In the genomic region with DNA sequence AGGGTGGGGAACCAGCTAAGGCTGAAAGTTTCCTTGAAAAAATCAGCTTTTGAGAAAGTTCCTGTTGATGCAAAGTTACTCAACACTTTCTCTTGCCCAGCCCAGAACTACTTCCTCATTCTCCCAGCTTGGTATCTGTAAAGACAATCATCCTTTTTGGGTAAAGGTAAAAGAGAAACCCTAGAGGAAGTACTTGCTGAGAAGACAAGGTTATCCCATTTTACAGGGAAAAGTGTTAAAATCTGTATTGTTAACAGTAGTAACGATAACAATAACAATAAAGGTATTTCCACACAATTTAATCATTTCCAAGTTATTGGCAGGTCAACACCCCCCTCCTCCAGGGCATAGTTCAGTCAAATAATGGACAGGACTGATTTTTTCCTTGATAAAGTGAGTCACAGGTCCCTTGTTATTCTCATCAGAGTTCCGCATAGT, we compare ENCODE assay signal across 1 cellular context.
TF ChIP-seq lines count a peak whose summit lies in the region.

No MANE protein-coding gene starts in this region.

TF ChIP-seq in GM12878, 131 proteins besides CTCF, POLR2A, EP300 and RAD21 (continued from another document):
- TF ChIP-seq, protein P1, sequence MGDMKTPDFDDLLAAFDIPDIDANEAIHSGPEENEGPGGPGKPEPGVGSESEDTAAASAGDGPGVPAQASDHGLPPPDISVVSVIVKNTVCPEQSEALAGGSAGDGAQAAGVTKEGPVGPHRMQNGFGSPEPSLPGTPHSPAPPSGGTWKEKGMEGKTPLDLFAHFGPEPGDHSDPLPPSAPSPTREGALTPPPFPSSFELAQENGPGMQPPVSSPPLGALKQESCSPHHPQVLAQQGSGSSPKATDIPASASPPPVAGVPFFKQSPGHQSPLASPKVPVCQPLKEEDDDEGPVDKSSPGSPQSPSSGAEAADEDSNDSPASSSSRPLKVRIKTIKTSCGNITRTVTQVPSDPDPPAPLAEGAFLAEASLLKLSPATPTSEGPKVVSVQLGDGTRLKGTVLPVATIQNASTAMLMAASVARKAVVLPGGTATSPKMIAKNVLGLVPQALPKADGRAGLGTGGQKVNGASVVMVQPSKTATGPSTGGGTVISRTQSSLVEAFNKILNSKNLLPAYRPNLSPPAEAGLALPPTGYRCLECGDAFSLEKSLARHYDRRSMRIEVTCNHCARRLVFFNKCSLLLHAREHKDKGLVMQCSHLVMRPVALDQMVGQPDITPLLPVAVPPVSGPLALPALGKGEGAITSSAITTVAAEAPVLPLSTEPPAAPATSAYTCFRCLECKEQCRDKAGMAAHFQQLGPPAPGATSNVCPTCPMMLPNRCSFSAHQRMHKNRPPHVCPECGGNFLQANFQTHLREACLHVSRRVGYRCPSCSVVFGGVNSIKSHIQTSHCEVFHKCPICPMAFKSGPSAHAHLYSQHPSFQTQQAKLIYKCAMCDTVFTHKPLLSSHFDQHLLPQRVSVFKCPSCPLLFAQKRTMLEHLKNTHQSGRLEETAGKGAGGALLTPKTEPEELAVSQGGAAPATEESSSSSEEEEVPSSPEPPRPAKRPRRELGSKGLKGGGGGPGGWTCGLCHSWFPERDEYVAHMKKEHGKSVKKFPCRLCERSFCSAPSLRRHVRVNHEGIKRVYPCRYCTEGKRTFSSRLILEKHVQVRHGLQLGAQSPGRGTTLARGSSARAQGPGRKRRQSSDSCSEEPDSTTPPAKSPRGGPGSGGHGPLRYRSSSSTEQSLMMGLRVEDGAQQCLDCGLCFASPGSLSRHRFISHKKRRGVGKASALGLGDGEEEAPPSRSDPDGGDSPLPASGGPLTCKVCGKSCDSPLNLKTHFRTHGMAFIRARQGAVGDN (IDR thresholded peaks at IDR 0.05), result no peak
- TF ChIP-seq HDAC6 (IDR thresholded peaks at IDR 0.05; ENCODE audit: unreplicated experiment) (no peak), STAT3 (IDR thresholded peaks at IDR 0.05; ENCODE audit: low read depth, low read length) (no peak), NRF1 (conservative IDR thresholded peaks at IDR 0.05; ENCODE audit: low read depth, low read length) (no peak), NFXL1 (IDR thresholded peaks at IDR 0.05; ENCODE audit: borderline replicate concordance) (no peak), SIX5 (IDR thresholded peaks at IDR 0.05; ENCODE audit: low read depth, low read length, severe bottlenecking) (no peak), NBN (IDR thresholded peaks at IDR 0.05) (no peak), EGR1 (IDR thresholded peaks at IDR 0.05; ENCODE audit: borderline replicate concordance in 1 of 2, low read depth in 2 of 2, low read length in 2 of 2) (no peak), MYC (IDR thresholded peaks at IDR 0.05; ENCODE audit: insufficient read depth, insufficient read length, insufficient replicate concordance, low read length, severe bottlenecking) (no peak), PML (IDR thresholded peaks at IDR 0.05; ENCODE audit: low read length) (no peak)
- TF ChIP-seq, protein P2, sequence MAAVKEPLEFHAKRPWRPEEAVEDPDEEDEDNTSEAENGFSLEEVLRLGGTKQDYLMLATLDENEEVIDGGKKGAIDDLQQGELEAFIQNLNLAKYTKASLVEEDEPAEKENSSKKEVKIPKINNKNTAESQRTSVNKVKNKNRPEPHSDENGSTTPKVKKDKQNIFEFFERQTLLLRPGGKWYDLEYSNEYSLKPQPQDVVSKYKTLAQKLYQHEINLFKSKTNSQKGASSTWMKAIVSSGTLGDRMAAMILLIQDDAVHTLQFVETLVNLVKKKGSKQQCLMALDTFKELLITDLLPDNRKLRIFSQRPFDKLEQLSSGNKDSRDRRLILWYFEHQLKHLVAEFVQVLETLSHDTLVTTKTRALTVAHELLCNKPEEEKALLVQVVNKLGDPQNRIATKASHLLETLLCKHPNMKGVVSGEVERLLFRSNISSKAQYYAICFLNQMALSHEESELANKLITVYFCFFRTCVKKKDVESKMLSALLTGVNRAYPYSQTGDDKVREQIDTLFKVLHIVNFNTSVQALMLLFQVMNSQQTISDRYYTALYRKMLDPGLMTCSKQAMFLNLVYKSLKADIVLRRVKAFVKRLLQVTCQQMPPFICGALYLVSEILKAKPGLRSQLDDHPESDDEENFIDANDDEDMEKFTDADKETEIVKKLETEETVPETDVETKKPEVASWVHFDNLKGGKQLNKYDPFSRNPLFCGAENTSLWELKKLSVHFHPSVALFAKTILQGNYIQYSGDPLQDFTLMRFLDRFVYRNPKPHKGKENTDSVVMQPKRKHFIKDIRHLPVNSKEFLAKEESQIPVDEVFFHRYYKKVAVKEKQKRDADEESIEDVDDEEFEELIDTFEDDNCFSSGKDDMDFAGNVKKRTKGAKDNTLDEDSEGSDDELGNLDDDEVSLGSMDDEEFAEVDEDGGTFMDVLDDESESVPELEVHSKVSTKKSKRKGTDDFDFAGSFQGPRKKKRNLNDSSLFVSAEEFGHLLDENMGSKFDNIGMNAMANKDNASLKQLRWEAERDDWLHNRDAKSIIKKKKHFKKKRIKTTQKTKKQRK (IDR thresholded peaks at IDR 0.05; ENCODE audit: low read depth, low read length), result no peak
- TF ChIP-seq, protein P3, sequence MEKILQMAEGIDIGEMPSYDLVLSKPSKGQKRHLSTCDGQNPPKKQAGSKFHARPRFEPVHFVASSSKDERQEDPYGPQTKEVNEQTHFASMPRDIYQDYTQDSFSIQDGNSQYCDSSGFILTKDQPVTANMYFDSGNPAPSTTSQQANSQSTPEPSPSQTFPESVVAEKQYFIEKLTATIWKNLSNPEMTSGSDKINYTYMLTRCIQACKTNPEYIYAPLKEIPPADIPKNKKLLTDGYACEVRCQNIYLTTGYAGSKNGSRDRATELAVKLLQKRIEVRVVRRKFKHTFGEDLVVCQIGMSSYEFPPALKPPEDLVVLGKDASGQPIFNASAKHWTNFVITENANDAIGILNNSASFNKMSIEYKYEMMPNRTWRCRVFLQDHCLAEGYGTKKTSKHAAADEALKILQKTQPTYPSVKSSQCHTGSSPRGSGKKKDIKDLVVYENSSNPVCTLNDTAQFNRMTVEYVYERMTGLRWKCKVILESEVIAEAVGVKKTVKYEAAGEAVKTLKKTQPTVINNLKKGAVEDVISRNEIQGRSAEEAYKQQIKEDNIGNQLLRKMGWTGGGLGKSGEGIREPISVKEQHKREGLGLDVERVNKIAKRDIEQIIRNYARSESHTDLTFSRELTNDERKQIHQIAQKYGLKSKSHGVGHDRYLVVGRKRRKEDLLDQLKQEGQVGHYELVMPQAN (conservative IDR thresholded peaks at IDR 0.05), result no peak
- TF ChIP-seq, protein P4, sequence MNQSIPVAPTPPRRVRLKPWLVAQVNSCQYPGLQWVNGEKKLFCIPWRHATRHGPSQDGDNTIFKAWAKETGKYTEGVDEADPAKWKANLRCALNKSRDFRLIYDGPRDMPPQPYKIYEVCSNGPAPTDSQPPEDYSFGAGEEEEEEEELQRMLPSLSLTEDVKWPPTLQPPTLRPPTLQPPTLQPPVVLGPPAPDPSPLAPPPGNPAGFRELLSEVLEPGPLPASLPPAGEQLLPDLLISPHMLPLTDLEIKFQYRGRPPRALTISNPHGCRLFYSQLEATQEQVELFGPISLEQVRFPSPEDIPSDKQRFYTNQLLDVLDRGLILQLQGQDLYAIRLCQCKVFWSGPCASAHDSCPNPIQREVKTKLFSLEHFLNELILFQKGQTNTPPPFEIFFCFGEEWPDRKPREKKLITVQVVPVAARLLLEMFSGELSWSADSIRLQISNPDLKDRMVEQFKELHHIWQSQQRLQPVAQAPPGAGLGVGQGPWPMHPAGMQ (IDR thresholded peaks at IDR 0.05; ENCODE audit: borderline replicate concordance), result no peak
- TF ChIP-seq, protein P5, sequence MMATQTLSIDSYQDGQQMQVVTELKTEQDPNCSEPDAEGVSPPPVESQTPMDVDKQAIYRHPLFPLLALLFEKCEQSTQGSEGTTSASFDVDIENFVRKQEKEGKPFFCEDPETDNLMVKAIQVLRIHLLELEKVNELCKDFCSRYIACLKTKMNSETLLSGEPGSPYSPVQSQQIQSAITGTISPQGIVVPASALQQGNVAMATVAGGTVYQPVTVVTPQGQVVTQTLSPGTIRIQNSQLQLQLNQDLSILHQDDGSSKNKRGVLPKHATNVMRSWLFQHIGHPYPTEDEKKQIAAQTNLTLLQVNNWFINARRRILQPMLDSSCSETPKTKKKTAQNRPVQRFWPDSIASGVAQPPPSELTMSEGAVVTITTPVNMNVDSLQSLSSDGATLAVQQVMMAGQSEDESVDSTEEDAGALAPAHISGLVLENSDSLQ (IDR thresholded peaks at IDR 0.05), result no peak
- TF ChIP-seq, protein P6, sequence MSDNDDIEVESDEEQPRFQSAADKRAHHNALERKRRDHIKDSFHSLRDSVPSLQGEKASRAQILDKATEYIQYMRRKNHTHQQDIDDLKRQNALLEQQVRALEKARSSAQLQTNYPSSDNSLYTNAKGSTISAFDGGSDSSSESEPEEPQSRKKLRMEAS (IDR thresholded peaks at IDR 0.05; ENCODE audit: low read depth, low read length), result no peak
- TF ChIP-seq, protein P7, sequence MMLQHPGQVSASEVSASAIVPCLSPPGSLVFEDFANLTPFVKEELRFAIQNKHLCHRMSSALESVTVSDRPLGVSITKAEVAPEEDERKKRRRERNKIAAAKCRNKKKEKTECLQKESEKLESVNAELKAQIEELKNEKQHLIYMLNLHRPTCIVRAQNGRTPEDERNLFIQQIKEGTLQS (IDR thresholded peaks at IDR 0.05; ENCODE audit: borderline replicate concordance, extremely low read depth, low read depth, low read length), result no peak
